ENCODE assay signal across 8 cellular contexts in genomic region chr19:52992109-52993004, GRCh38. TPM values are rescaled to one million over a fixed set of nuclear protein-coding genes. Genes with fewer than 3 reads are reported as not detected.
DNase-seq lines count a peak whose midpoint lies in the region; ATAC-seq, FAIRE-seq and TF ChIP-seq lines count a peak whose summit lies in the region.

No MANE protein-coding gene starts in this region.

- H3K4me2 ChIP-seq in fibroblast of lung (ENCODE audit: extremely low read depth, insufficient read depth, low read length): peak overlapping the region; percentile 88

- no peaks in the 10 kb centered on the region for H3K27me3 ChIP-seq in fibroblast of lung (ENCODE audit: control insufficient read depth, insufficient read depth, low read length)

- TF ChIP-seq CTCF in CD14-positive monocyte (IDR thresholded peaks at IDR 0.05): no peak
- TF ChIP-seq CTCF in fibroblast of lung (conservative IDR thresholded peaks at IDR 0.05 in 1 of 2, IDR thresholded peaks at IDR 0.05 in 1 of 2; ENCODE audit: low read depth in 1 of 2, low read length in 2 of 2): no peak
- TF ChIP-seq CTCF in neural crest cell (conservative IDR thresholded peaks at IDR 0.05): no peak

- FAIRE-seq in frontal cortex (lab: Jason Lieb, UNC): no peak

- peak overlapping the region; percentile 48 to 69 (median 60) for H3K4me3 ChIP-seq in fibroblast of lung (replicated peaks in 1 of 4; ENCODE audit: control extremely low read depth in 1 of 4, insufficient read depth in 1 of 4, low read depth in 3 of 4, low read length in 4 of 4)

- peak overlapping the region; percentile 23 for H3K27ac ChIP-seq in fibroblast of lung (ENCODE audit: insufficient read depth, low read length)

- ATAC-seq in T-cell (replicated peaks in 1 of 4) (no peak), esophagus mucosa (no peak)

- no peaks in the 10 kb centered on the region for H3K36me3 ChIP-seq in fibroblast of lung (ENCODE audit: control insufficient read depth, insufficient read depth, low read length)

- no peaks in the 10 kb centered on the region for H3K4me1 ChIP-seq in fibroblast of lung (ENCODE audit: control insufficient read depth, extremely low read depth, insufficient read depth, low read length)

- H3K27ac Mint-ChIP-seq in CD14-positive monocyte (no peak overlapping the region), T-cell (peak overlapping the region in 1 of 2 donors; percentile 59), neural crest cell (ENCODE audit: unreplicated experiment) (no peak overlapping the region)

- H3K9me3 Mint-ChIP-seq in CD14-positive monocyte (peaks cover 41 to 93% (median 87%) of the 10 kb centered on the region in 7 donors), T-cell (peaks cover 1 to 15% (median 11%) of the 10 kb centered on the region in 3 donors), neural crest cell (peaks cover 5% of the 10 kb centered on the region)

- H3K9ac ChIP-seq in fibroblast of lung (ENCODE audit: insufficient read depth, low read length): peak overlapping the region; percentile 16

- POLR2A ChIA-PET in T-cell (lab: Charles Lee): no interaction called here

- no peaks in the 10 kb centered on the region for H3K79me2 ChIP-seq in fibroblast of lung (ENCODE audit: control insufficient read depth, insufficient read depth, low read length)

- H3K27me3 Mint-ChIP-seq in CD14-positive monocyte (ENCODE audit: low read depth in 3 of 3) (peaks cover 6 to 16% (median 7%) of the 10 kb centered on the region in 3 donors), T-cell (peaks cover 0 to 5% of the 10 kb centered on the region in 2 donors), neural crest cell (ENCODE audit: low read depth) (peaks cover 8% of the 10 kb centered on the region)

- H3K4me3 Mint-ChIP-seq in CD14-positive monocyte (peak overlapping the region; percentile 83 to 87), T-cell (peak overlapping the region; percentile 74 to 81 (median 79)), neural crest cell (peak overlapping the region; percentile 88)

- DNase-seq in CD14-positive monocyte (ENCODE audit: low spot score): no peak
- DNase-seq in T-cell: peak in 5 of 34 experiments; percentile 1 to 7 (median 3)
- peak in 1 of 2 donors; percentile 9 for DNase-seq in fibroblast of lung (ENCODE audit: low read depth in 2 of 2)
- DNase-seq in neural crest cell (ENCODE audit: low read depth, low spot score): no peak
- no peak for DNase-seq in frontal cortex (ENCODE audit: low spot score in 2 of 2)
- no peak for DNase-seq in A172 (ENCODE audit: low spot score)
- no peak for DNase-seq in T1000 (lab: John Stamatoyannopoulos, UW)

- CTCF ChIA-PET in T-cell (lab: Charles Lee): interaction anchor here (0.6 to 0.7 kb wide), 3 partner anchors 119 to 725 kb away, joined by 3 to 11 read pairs (median 5); no protein-coding TSS in a partner anchor

- H3K36me3 Mint-ChIP-seq in CD14-positive monocyte (peaks cover 12 to 14% of the 10 kb centered on the region in 2 donors), T-cell (peaks cover 29% of the 10 kb centered on the region), neural crest cell (ENCODE audit: low read depth) (peaks cover 13% of the 10 kb centered on the region)

- peak overlapping the region; percentile 41 for H2AFZ ChIP-seq in fibroblast of lung (ENCODE audit: low read length)

- H3K9me3 ChIP-seq in fibroblast of lung (ENCODE audit: control insufficient read depth, insufficient read depth, low read depth, low read length): no peaks in the 10 kb centered on the region

- intact Hi-C loops in CD14-positive monocyte (cut with micrococcal nuclease): loop anchor here in 1 of 2 donors (10.0 kb wide), 1 partner anchor 202 kb away; the partner anchor contains the start of gene ZNF665

- peaks cover 38% of the 10 kb centered on the region for H3K4me1 Mint-ChIP-seq in CD14-positive monocyte
- H3K4me1 Mint-ChIP-seq in T-cell: peaks cover 12 to 20% (median 15%) of the 10 kb centered on the region in 3 donors
- peaks cover 25% of the 10 kb centered on the region for H3K4me1 Mint-ChIP-seq in neural crest cell

- no peaks in the 10 kb centered on the region for H4K20me1 ChIP-seq in fibroblast of lung (ENCODE audit: control insufficient read depth, extremely low read depth, insufficient read depth, low read length)

RNA-seq across cellular contexts. Expression of gene ERVV-1, which starts 21.4 kb away (rescaled TPM):
- not detected for polyA plus RNA-seq in CD14-positive monocyte
- total RNA-seq in T-cell: not detected
- total RNA-seq in fibroblast of lung: not detected in 2 replicates
- polyA plus RNA-seq in fibroblast of lung: 0.03 and 0.15 TPM in 2 replicates
- 0.07 TPM in 1 of 2 replicates, not detected in the other for polyA plus RNA-seq in fibroblast of lung (2012)
- not detected in 2 replicates for polyA minus RNA-seq in fibroblast of lung (ENCODE audit: low replicate concordance)
- total RNA-seq in neural crest cell: not detected in 2 replicates
- not detected for total RNA-seq in frontal cortex
- not detected for total RNA-seq in esophagus mucosa
- not detected in 2 replicates for total RNA-seq in A172 (2014; rRNA removed; shearing (Covaris generic))

RNA-seq across cellular contexts. Expression of gene ZNF816, which starts 29.7 kb away (rescaled TPM):
- polyA plus RNA-seq in CD14-positive monocyte (1 to 10 TPM; 2.0 to 4.3 TPM), fibroblast of lung (2.9 and 3.1 TPM in 2 replicates)
- total RNA-seq in T-cell (10 to 100 TPM in 3 of 5 donors, 1 to 10 TPM in 2; 6.4 to 23.4 (median 19.0) TPM), fibroblast of lung (10.1 and 10.3 TPM in 2 replicates), neural crest cell (12.0 and 13.8 TPM in 2 replicates), frontal cortex (2.4 TPM), esophagus mucosa (3.8 TPM)
- 2.5 and 3.6 TPM in 2 replicates for polyA plus RNA-seq in fibroblast of lung (2012)
- polyA minus RNA-seq in fibroblast of lung (ENCODE audit: low replicate concordance): 0.41 TPM in 1 of 2 replicates, not detected in the other
- total RNA-seq in A172 (2014; rRNA removed; shearing (Covaris generic)): 10.7 and 12.0 TPM in 2 replicates

RNA-seq across cellular contexts. Expression of gene ERVV-2, which starts 52.2 kb away (rescaled TPM):
- polyA plus RNA-seq in CD14-positive monocyte (not detected), fibroblast of lung (0.10 TPM in 1 of 2 replicates, not detected in the other)
- total RNA-seq in T-cell (not detected), fibroblast of lung (not detected in 2 replicates), neural crest cell (not detected in 2 replicates), frontal cortex (not detected), esophagus mucosa (not detected)
- polyA plus RNA-seq in fibroblast of lung (2012): not detected in 2 replicates
- not detected in 2 replicates for polyA minus RNA-seq in fibroblast of lung (ENCODE audit: low replicate concordance)
- 0.22 TPM in 1 of 2 replicates, not detected in the other for total RNA-seq in A172 (2014; rRNA removed; shearing (Covaris generic))
